ENCODE assay signal across 10 cellular contexts in genomic region chr1:218983848-218984247, GRCh38.
DNase-seq lines count a peak whose midpoint lies in the region; ATAC-seq and TF ChIP-seq lines count a peak whose summit lies in the region.
"Had no signal": no experiment of that assay in that cellular context is flagged by ENCODE, and none has a peak within 500 bp of the region (broad histone marks: within the 10 kb centered on the region; RNA-seq: fewer than 3 reads in every experiment).

No MANE protein-coding gene starts in this region.

- peaks cover 3% of the 10 kb centered on the region for H3K36me3 Mint-ChIP-seq in mesothelial cell of epicardium

- intact Hi-C loops in posterior vena cava (cut with DNase I), result no loop called here

- DNase-seq in GM12864 (ENCODE audit: low read depth) (no peak), mesothelial cell of epicardium (ENCODE audit: low spot score in 2 of 2, unreplicated experiment in 2 of 2) (no peak), NCI-H1092 treated with DMSO at 0.1 percent for 48 hours (lab: John Stamatoyannopoulos, UW) (no peak), NCI-H226 (no peak), posterior vena cava (ENCODE audit: low spot score) (no peak)
- DNase-seq: activated T-cell treated with anti-CD3 and anti-CD28 coated beads, Interleukin-2, amount 50 U/mL, for 72 hours; NCI-H446; T-helper 9 cell had no signal

- no peak overlapping the region for H3K27ac Mint-ChIP-seq in mesothelial cell of epicardium
- H3K27ac Mint-ChIP-seq: activated T-cell treated with anti-CD3 and anti-CD28 coated beads, Interleukin-2, amount 50 U/mL, for 72 hours had no signal

- no peaks in the 10 kb centered on the region for H3K27me3 Mint-ChIP-seq in mesothelial cell of epicardium (ENCODE audit: low read depth)

- peaks cover 16% of the 10 kb centered on the region for H3K9me3 Mint-ChIP-seq in mesothelial cell of epicardium

- H3K4me3 ChIP-seq in GM12864 (ENCODE audit: low read depth, low read length), result no peak overlapping the region

- TF ChIP-seq CTCF in GM12864 (IDR thresholded peaks at IDR 0.05; ENCODE audit: low read depth, low read length, missing control alignments), result peak; percentile 48
- TF ChIP-seq CTCF in VCaP (conservative IDR thresholded peaks at IDR 0.05), result peak; percentile 19; the same call in 1 of the 2 replicates
- TF ChIP-seq CTCF in mesothelial cell of epicardium (IDR thresholded peaks at IDR 0.05; ENCODE audit: unreplicated experiment), result peak; percentile 34

- H3K27ac ChIP-seq in VCaP, result no peak overlapping the region

- no peak overlapping the region for H3K4me3 Mint-ChIP-seq in mesothelial cell of epicardium
- H3K4me3 Mint-ChIP-seq: activated T-cell treated with anti-CD3 and anti-CD28 coated beads, Interleukin-2, amount 50 U/mL, for 72 hours had no signal

- peak; percentile 51 for ATAC-seq in HG02981 (IDR thresholded peaks at IDR 0.05; ENCODE audit: unreplicated experiment)
- ATAC-seq: activated T-cell treated with anti-CD3 and anti-CD28 coated beads, Interleukin-2, amount 50 U/mL, for 72 hours had no signal

- H3K4me1 Mint-ChIP-seq in mesothelial cell of epicardium, result no peaks in the 10 kb centered on the region
